12 cellular contexts compared by ENCODE assay signal in the genomic region with DNA sequence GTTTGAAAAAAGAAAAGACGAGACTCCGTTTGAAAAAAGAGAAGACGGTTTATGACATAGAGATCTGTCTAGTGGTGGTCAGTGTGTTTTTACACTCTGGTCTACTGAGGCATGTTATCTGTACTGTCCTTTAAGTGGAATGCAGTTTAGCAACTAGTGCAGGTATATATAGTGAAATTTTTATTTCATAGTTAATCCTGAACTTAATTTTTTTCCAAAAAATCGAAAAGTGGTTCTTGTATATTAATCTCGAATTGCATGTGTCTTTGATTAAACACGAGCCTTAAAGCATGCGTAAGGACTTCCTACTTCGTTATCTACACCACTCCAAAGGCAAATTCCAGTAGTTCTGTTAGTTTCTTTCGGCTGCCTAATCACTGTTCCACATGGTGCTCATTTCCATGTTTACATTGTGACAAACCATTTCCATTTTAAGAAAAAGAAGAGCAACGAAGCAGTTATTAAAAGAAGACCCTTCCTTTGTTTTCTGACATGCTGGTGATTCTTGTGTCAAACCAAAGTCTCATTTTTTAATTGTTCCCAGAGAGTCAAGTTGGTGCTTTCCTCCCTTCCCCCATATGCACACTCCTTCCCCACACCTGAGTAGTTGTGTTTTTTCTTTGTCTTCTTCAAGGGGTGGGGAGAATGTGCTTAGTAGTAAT. TPM values are rescaled to one million over a fixed set of nuclear protein-coding genes. Genes with fewer than 3 reads are reported as not detected.
A peak's percentile ranks its signal among the peaks of the same experiment; 100 is the strongest.
DNase-seq lines count a peak whose midpoint lies in the region; ATAC-seq and TF ChIP-seq lines count a peak whose summit lies in the region.
"Had no signal": no experiment of that assay in that cellular context is flagged by ENCODE, and none has a peak within 500 bp of the region (broad histone marks: within the 10 kb centered on the region; RNA-seq: fewer than 3 reads in every experiment).

No MANE protein-coding gene starts in this region.

- no peak overlapping the region for H2AFZ ChIP-seq in IMR-90 (replicated peaks; ENCODE audit: low read length, poor library complexity)

- peaks cover 0 to 3% (median 0%) of the 10 kb centered on the region in 7 donors for H3K9me3 Mint-ChIP-seq in CD4-positive, CD25-positive, alpha-beta regulatory T cell

- H3K4me1 ChIP-seq in CD4-positive, CD25-positive, alpha-beta regulatory T cell (ENCODE audit: control insufficient read depth, insufficient read depth, low read length, poor library complexity, severe bottlenecking), result peaks cover 30% of the 10 kb centered on the region
- H3K4me1 ChIP-seq in IMR-90 (ENCODE audit: control insufficient read depth, insufficient read depth, low read length) (peaks cover 7% of the 10 kb centered on the region; the same call in 1 of the 2 replicates), thyroid gland (peaks cover 11 to 12% of the 10 kb centered on the region in 2 donors)

- H3K9me1 ChIP-seq in IMR-90 (ENCODE audit: insufficient read depth, low read length), result 0 out of 2 replicates have a peak, but pooled peaks cover 3% of the 10 kb centered on the region

- no peak for TF ChIP-seq RAD21 in IMR-90 (IDR thresholded peaks at IDR 0.05; ENCODE audit: low read length)

- intact Hi-C loops in IMR-90 (cut with micrococcal nuclease) (loop anchor here (2.0 kb wide), 1 partner anchor 37 kb away; no protein-coding TSS in a partner anchor), thyroid gland (cut with DNase I) (no loop called here)

- H3K23ac ChIP-seq in IMR-90 (ENCODE audit: low read depth, low read length), result peak overlapping the region; percentile 74; the same call in 1 of the 2 replicates

- H3K27ac Mint-ChIP-seq in CD4-positive, CD25-positive, alpha-beta regulatory T cell, result peak overlapping the region in 2 of 3 donors; percentile 99 to 100

- H3K27me3 Mint-ChIP-seq in CD4-positive, CD25-positive, alpha-beta regulatory T cell, result peaks cover 23% of the 10 kb centered on the region

- H3K36me3 Mint-ChIP-seq in CD4-positive, CD25-positive, alpha-beta regulatory T cell, result peaks cover 7% of the 10 kb centered on the region

- WGBS in IMR-90 (ENCODE audit: extremely low coverage in 2 of 2, insufficient read length in 1 of 2), 2 experiments, result no CpG with 5 or more reads among the region's 10 CpGs
- 75 to 76% methylated on average over 10 of the region's 10 CpGs for WGBS in thyroid gland, 2 donors

- H3K36me3 ChIP-seq in CD4-positive, CD25-positive, alpha-beta regulatory T cell (ENCODE audit: control insufficient read depth, insufficient read depth, low read length), result no peaks in the 10 kb centered on the region
- H3K36me3 ChIP-seq in IMR-90 (ENCODE audit: control insufficient read depth, insufficient read depth, low read length), result peaks cover 2% of the 10 kb centered on the region
- H3K36me3 ChIP-seq in brain microvascular endothelial cell (replicated peaks), result no peaks in the 10 kb centered on the region
- H3K36me3 ChIP-seq in thyroid gland, result no peaks in the 10 kb centered on the region
- H3K36me3 ChIP-seq: SJCRH30 had no signal

- peak overlapping the region; percentile 92 to 98 (median 98) for H3K4me3 Mint-ChIP-seq in CD4-positive, CD25-positive, alpha-beta regulatory T cell

- POLR2A ChIA-PET in IMR-90 (lab: Charles Lee; ENCODE audit: unreplicated experiment), result no interaction called here

- no peaks in the 10 kb centered on the region for H3K9me3 ChIP-seq in CD4-positive, CD25-positive, alpha-beta regulatory T cell (ENCODE audit: control insufficient read depth in 2 of 2, low read length in 2 of 2)
- H3K9me3 ChIP-seq in IMR-90 (ENCODE audit: control insufficient read depth, insufficient read depth, low read length) (no peaks in the 10 kb centered on the region), thyroid gland (no peaks in the 10 kb centered on the region)
- H3K9me3 ChIP-seq: SJCRH30 had no signal

- in situ Hi-C loops in IMR-90 (cut with MboI; ENCODE audit: low sequenced_read_pairs), result no loop called here
- in situ Hi-C loops in brain microvascular endothelial cell (cut with HindIII; ENCODE audit: low pct_ligation_motif_present, low sequenced_read_pairs), result no loop called here

- H3K14ac ChIP-seq in IMR-90 (replicated peaks; ENCODE audit: low read depth, low read length), result 0 out of 2 replicates have a peak overlapping the region, but pooled peaks have one; percentile 2

- no peak overlapping the region; the same call in 1 of the 2 replicates for H2AK5ac ChIP-seq in IMR-90 (ENCODE audit: low read depth, low read length)

- ATAC-seq in CD4-positive, CD25-positive, alpha-beta regulatory T cell (ENCODE audit: low read depth in 2 of 2), result no peak
- ATAC-seq in IMR-90 (ENCODE audit: low read depth), result no peak
- no peak for ATAC-seq in HG02938 (IDR thresholded peaks at IDR 0.05; ENCODE audit: unreplicated experiment)
- ATAC-seq in GM18519 (IDR thresholded peaks at IDR 0.05; ENCODE audit: low FRiP score, unreplicated experiment), result no peak

- H2AK9ac ChIP-seq in IMR-90 (replicated peaks; ENCODE audit: low read depth, low read length, poor library complexity), result no peak overlapping the region

- H3K4me1 Mint-ChIP-seq in CD4-positive, CD25-positive, alpha-beta regulatory T cell, result peaks cover 34 to 59% (median 44%) of the 10 kb centered on the region in 4 donors

- H3K4ac ChIP-seq in IMR-90 (ENCODE audit: low read depth, low read length), result peak overlapping the region; percentile 18; the same call in 1 of the 2 replicates

- TF ChIP-seq POLR2A in IMR-90 (IDR thresholded peaks at IDR 0.05; ENCODE audit: low read depth, low read length) (no peak), thyroid gland (IDR thresholded peaks at IDR 0.05) (no peak)

- no peaks in the 10 kb centered on the region for H3K27me3 ChIP-seq in CD4-positive, CD25-positive, alpha-beta regulatory T cell (ENCODE audit: control insufficient read depth, insufficient read depth, low read length)
- H3K27me3 ChIP-seq in IMR-90 (ENCODE audit: control insufficient read depth, insufficient read depth, low read length) (no peaks in the 10 kb centered on the region), brain microvascular endothelial cell (replicated peaks) (no peaks in the 10 kb centered on the region), thyroid gland (no peaks in the 10 kb centered on the region)
- H3K27me3 ChIP-seq: SJCRH30 had no signal

- peaks cover 18% of the 10 kb centered on the region for H4K20me1 ChIP-seq in IMR-90 (ENCODE audit: insufficient read depth, low read length)

- H2BK20ac ChIP-seq in IMR-90 (ENCODE audit: low read depth, low read length), result no peak overlapping the region

- peaks cover 0 to 17% of the 10 kb centered on the region in 2 experiments; a peak in 2 of 4 replicates for H3K79me1 ChIP-seq in IMR-90 (ENCODE audit: low read depth in 1 of 2, low read length in 2 of 2)

- no peak for TF ChIP-seq CTCF in IMR-90 (conservative IDR thresholded peaks at IDR 0.05; ENCODE audit: low read depth, low read length)
- no peak for TF ChIP-seq CTCF in brain microvascular endothelial cell (IDR thresholded peaks at IDR 0.05; ENCODE audit: low read depth, low read length, missing control alignments)
- TF ChIP-seq CTCF in thyroid gland (IDR thresholded peaks at IDR 0.05), result no peak

- peak overlapping the region; percentile 45; the same call in 1 of the 3 replicates for H2BK15ac ChIP-seq in IMR-90 (ENCODE audit: low read depth, low read length)

- CTCF ChIA-PET in IMR-90 (lab: Yijun Ruan, JAX), result no interaction called here

- no TSS peak for BruUV-seq in IMR-90 (replicated peaks; lab: Mats Ljungman, UMichigan)

- no peak for DNase-seq in CD4-positive, CD25-positive, alpha-beta regulatory T cell
- DNase-seq in IMR-90 (peak; percentile 70), brain microvascular endothelial cell (no peak), lung microvascular endothelial cell (ENCODE audit: low read depth in 2 of 2) (peak; percentile 57 to 69), AG20443 (ENCODE audit: low spot score) (no peak), thyroid gland (no peak)
- DNase-seq: aorta; SJCRH30; stimulated activated CD4-positive, alpha-beta T cell treated with anti-CD3 and anti-CD28 coated beads, Interleukin-2, amount 100 ng/mL, for 48 hours had no signal

- dilution Hi-C loops in IMR-90 (cut with HindIII; ENCODE audit: low sequenced_read_pairs, unreplicated experiment), result no loop called here

- H3K56ac ChIP-seq in IMR-90 (ENCODE audit: extremely low read depth, insufficient read depth, low read length), result no peak overlapping the region

- H4K8ac ChIP-seq in IMR-90 (ENCODE audit: low read depth in 2 of 2, low read length in 2 of 2), result peak overlapping the region in 1 of 2 experiments; percentile 39; a peak in 1 of 4 replicates

- H2BK120ac ChIP-seq in IMR-90 (ENCODE audit: low read depth, low read length), result no peak overlapping the region

- peak overlapping the region; percentile 86 for H3K4me2 ChIP-seq in IMR-90 (ENCODE audit: low read depth, low read length)

- H3K9ac ChIP-seq in IMR-90 (ENCODE audit: low read depth, low read length), result no peak overlapping the region

- H4K5ac ChIP-seq in IMR-90 (ENCODE audit: low read depth, low read length), result peak overlapping the region; percentile 67; the same call in 1 of the 2 replicates

- H3K18ac ChIP-seq in IMR-90 (ENCODE audit: low read depth, low read length), result peak overlapping the region; percentile 46; the same call in 1 of the 2 replicates

- peak overlapping the region; percentile 70 for H2BK5ac ChIP-seq in IMR-90 (ENCODE audit: low read depth, low read length, poor library complexity, severe bottlenecking)

- H3K27ac ChIP-seq in CD4-positive, CD25-positive, alpha-beta regulatory T cell (ENCODE audit: insufficient read depth, low read length, poor library complexity, severe bottlenecking), result no peak overlapping the region
- peak overlapping the region; percentile 36; the same call in 1 of the 2 replicates for H3K27ac ChIP-seq in IMR-90 (ENCODE audit: insufficient read depth, low read length)
- peak overlapping the region; percentile 11 for H3K27ac ChIP-seq in brain microvascular endothelial cell
- no peak overlapping the region for H3K27ac ChIP-seq in thyroid gland
- H3K27ac ChIP-seq: SJCRH30 had no signal

- peak overlapping the region; percentile 23 for H3K4me3 ChIP-seq in CD4-positive, CD25-positive, alpha-beta regulatory T cell (ENCODE audit: low read depth, low read length)
- peak overlapping the region; percentile 19; the same call in 1 of the 2 replicates for H3K4me3 ChIP-seq in IMR-90 (ENCODE audit: insufficient read depth, low read depth, low read length)
- no peak overlapping the region for H3K4me3 ChIP-seq in brain microvascular endothelial cell (ENCODE audit: low read depth, low read length)
- no peak overlapping the region for H3K4me3 ChIP-seq in thyroid gland (replicated peaks in 1 of 3)
- H3K4me3 ChIP-seq: lung had no signal

- H4K91ac ChIP-seq in IMR-90 (ENCODE audit: insufficient read depth, low read depth, low read length), result no peak overlapping the region

TF ChIP-seq in IMR-90, 13 proteins besides CTCF, POLR2A, EP300 and RAD21 (continues in another document):
- TF ChIP-seq MXI1 (IDR thresholded peaks at IDR 0.05; ENCODE audit: borderline replicate concordance, low read depth, low read length), result peak; percentile 39; the same call in 1 of the 2 replicates

RNA-seq across cellular contexts. Expression of a gene that starts 2.3 kb away (rescaled TPM):
- total RNA-seq in CD4-positive, CD25-positive, alpha-beta regulatory T cell, result 31.6 TPM
- polyA plus RNA-seq in CD4-positive, CD25-positive, alpha-beta regulatory T cell, result 10 to 100 TPM; 16.4 to 23.5 (median 19.9) TPM
- total RNA-seq in IMR-90 (2012; rRNA removed), result 41.2 and 41.9 TPM in 2 replicates
- 34.8 and 35.3 TPM in 2 replicates for polyA plus RNA-seq in IMR-90 (2012; rRNA removed)
- polyA plus RNA-seq in IMR-90 (2012; cell fraction: cytosol; rRNA removed), result 18.7 and 20.5 TPM in 2 replicates
- 20.1 and 45.0 TPM in 2 replicates for polyA plus RNA-seq in IMR-90 (2012; cell fraction: nucleus; rRNA removed; ENCODE audit: low replicate concordance)
- 31.6 and 50.8 TPM in 2 replicates for total RNA-seq in lung microvascular endothelial cell
- 10 to 100 TPM; 44.6 to 73.1 (median 47.2) TPM for total RNA-seq in thyroid gland

Comparison
In these comparisons a context has a peak if more than half of its experiments do, and no peak if none do; other contexts are left out.
1. DNase-seq: peak in IMR-90 (single experiment) and lung microvascular endothelial cell (2 of 2); none in CD4-positive, CD25-positive, alpha-beta regulatory T cell (0 of 3), brain microvascular endothelial cell (single experiment), AG20443 (single experiment) and thyroid gland (0 of 2).
2. H3K27ac ChIP-seq: peak in IMR-90 (single experiment) and brain microvascular endothelial cell (single experiment); none in CD4-positive, CD25-positive, alpha-beta regulatory T cell (single experiment) and thyroid gland (0 of 3).
3. H3K4me3 ChIP-seq: peak in CD4-positive, CD25-positive, alpha-beta regulatory T cell (single experiment) and IMR-90 (single experiment); none in brain microvascular endothelial cell (single experiment) and thyroid gland (0 of 3).